1 cellular context compared by ENCODE assay signal in genomic region chr16:4401510-4401909, GRCh38.
TF ChIP-seq lines count a peak whose summit lies in the region.

No MANE protein-coding gene starts in this region.

TF ChIP-seq in K562, 482 proteins besides CTCF, POLR2A, EP300 and RAD21:
- TF ChIP-seq MTA2 (IDR thresholded peaks at IDR 0.05; ENCODE audit: low read depth), result no peak
- no peak for TF ChIP-seq BMI1 (IDR thresholded peaks at IDR 0.05; ENCODE audit: low read length)
- TF ChIP-seq ZNF174 (CRISPR knock-in tag; IDR thresholded peaks at IDR 0.05), result no peak
- TF ChIP-seq KDM4B (IDR thresholded peaks at IDR 0.05; ENCODE audit: borderline replicate concordance in 2 of 2, low read depth in 1 of 2), result no peak
- TF ChIP-seq GTF2B (IDR thresholded peaks at IDR 0.05; ENCODE audit: extremely low read depth, insufficient read length), result no peak
